Comparison of ENCODE assay signal across 8 cellular contexts in the genomic region with DNA sequence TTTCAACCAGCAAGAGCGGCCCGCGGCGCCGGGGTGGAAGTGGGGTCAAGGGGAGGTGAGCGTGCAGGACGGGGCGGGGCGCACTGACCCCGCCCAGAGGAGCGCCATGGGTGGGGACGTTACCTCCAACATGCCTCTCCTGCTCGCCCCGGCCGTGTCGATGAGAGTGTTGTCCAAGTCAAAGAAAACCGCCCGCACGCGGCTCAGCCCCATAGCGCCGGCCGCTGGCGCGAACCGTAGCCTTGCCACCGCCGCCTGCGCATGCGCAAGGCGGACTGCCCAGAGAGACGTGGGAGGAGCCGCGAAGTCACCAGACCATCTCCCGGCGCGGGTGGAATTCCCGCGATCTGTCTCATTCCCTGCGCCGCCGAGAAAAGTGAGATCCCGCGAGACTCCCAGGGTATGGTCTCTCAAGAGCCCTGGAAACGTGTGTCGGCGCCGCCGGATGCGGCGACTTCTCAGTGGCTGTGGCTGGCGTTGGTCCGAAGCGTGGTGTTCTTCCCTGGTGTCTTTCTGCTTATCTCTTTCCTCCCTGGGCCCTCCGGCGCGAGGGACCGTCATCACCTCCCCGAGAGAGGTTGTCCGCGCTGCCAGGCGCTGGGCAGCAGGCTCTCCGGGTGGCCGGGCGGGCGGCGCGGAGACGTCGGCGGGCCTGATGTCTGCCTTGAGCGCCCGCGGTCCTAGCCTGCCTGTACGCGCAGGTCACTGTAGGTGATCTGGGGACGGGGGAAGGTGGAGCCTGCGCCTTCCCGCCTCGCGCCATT. TPM values are rescaled to one million over a fixed set of nuclear protein-coding genes. Genes with fewer than 3 reads are reported as not detected.
DNase-seq lines count a peak whose midpoint lies in the region; ATAC-seq and TF ChIP-seq lines count a peak whose summit lies in the region.

A gene with protein sequence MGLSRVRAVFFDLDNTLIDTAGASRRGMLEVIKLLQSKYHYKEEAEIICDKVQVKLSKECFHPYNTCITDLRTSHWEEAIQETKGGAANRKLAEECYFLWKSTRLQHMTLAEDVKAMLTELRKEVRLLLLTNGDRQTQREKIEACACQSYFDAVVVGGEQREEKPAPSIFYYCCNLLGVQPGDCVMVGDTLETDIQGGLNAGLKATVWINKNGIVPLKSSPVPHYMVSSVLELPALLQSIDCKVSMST (minus strand): TSS at position 279 of the 764 bp plus-strand sequence. CDS start 66 bp downstream, at position 213.

- peak in 1 of 2 donors; percentile 37 for TF ChIP-seq RAD21 in liver (IDR thresholded peaks at IDR 0.05)

- peaks cover 6% of the 10 kb centered on the region for H3K36me3 Mint-ChIP-seq in CD4-positive, CD25-positive, alpha-beta regulatory T cell

- no peak for TF ChIP-seq CTCF in liver (IDR thresholded peaks at IDR 0.05; ENCODE audit: low read depth, low read length, missing input control)

- ATAC-seq in CD4-positive, CD25-positive, alpha-beta regulatory T cell (ENCODE audit: low read depth in 2 of 2) = peak; percentile 82 to 83
- ATAC-seq in GM19395 (IDR thresholded peaks at IDR 0.05; ENCODE audit: unreplicated experiment) (peak; percentile 86), HG03558 (IDR thresholded peaks at IDR 0.05; ENCODE audit: extremely low read depth, unreplicated experiment) (peak; percentile 76)

- H3K4me1 Mint-ChIP-seq in CD4-positive, CD25-positive, alpha-beta regulatory T cell = peaks cover 13 to 31% (median 17%) of the 10 kb centered on the region in 4 donors

- H3K9ac ChIP-seq in liver (ENCODE audit: low read depth in 1 of 2, low read length in 2 of 2) = peak within 1 kb of the TSS; percentile 95 to 98

- peak within 1 kb of the TSS; percentile 66 for H3K27ac ChIP-seq in CD4-positive, CD25-positive, alpha-beta regulatory T cell (ENCODE audit: insufficient read depth, low read length, poor library complexity, severe bottlenecking)
- peak within 1 kb of the TSS; percentile 98 to 100 for H3K27ac ChIP-seq in liver (ENCODE audit: low read depth in 1 of 2, low read length in 2 of 2)

- no peaks in the 10 kb centered on the region for H3K27me3 ChIP-seq in CD4-positive, CD25-positive, alpha-beta regulatory T cell (ENCODE audit: control insufficient read depth, insufficient read depth, low read length)
- H3K27me3 ChIP-seq in liver (ENCODE audit: control insufficient read depth in 4 of 4, insufficient read depth in 4 of 4, low read length in 3 of 4) = no peaks in the 10 kb centered on the region

- H3K27ac Mint-ChIP-seq in CD4-positive, CD25-positive, alpha-beta regulatory T cell = peak within 1 kb of the TSS; percentile 90 to 93 (median 91)

- peak within 1 kb of the TSS; percentile 96 to 97 (median 96) for H3K4me3 Mint-ChIP-seq in CD4-positive, CD25-positive, alpha-beta regulatory T cell

- DNase-seq in CD4-positive, CD25-positive, alpha-beta regulatory T cell = peak; percentile 73 to 92 (median 76)
- DNase-seq in NCI-H748 (lab: John Stamatoyannopoulos, UW; ENCODE audit: unreplicated experiment) (peak; percentile 99), dermis blood vessel endothelial cell (peak; percentile 99)
- DNase-seq in activated CD4-positive, alpha-beta T cell treated with anti-CD3 and anti-CD28 coated beads, Interleukin-2, amount 50 U/mL, for 24 hours (ENCODE audit: low read depth in 1 of 2, low spot score in 1 of 2) = peak; percentile 73 to 88
- peak; percentile 83 for DNase-seq in stimulated activated CD4-positive, alpha-beta T cell treated with anti-CD3 and anti-CD28 coated beads, Interleukin-4, amount 100 ng/mL, for 1 hour

- H3K4me3 ChIP-seq in CD4-positive, CD25-positive, alpha-beta regulatory T cell (ENCODE audit: low read depth, low read length) = peak within 1 kb of the TSS; percentile 78
- peak within 1 kb of the TSS; percentile 77 to 99 (median 96) for H3K4me3 ChIP-seq in liver (ENCODE audit: low read depth in 1 of 3, low read length in 3 of 3)

- no peaks in the 10 kb centered on the region for H3K9me3 ChIP-seq in CD4-positive, CD25-positive, alpha-beta regulatory T cell (ENCODE audit: control insufficient read depth in 2 of 2, low read length in 2 of 2)
- H3K9me3 ChIP-seq in liver (ENCODE audit: control insufficient read depth in 4 of 4, low read length in 3 of 4) = no peaks in the 10 kb centered on the region

- H3K9me3 Mint-ChIP-seq in CD4-positive, CD25-positive, alpha-beta regulatory T cell = peaks cover 0 to 4% (median 0%) of the 10 kb centered on the region in 7 donors

- under 1% methylated on average over 81 of the region's 81 CpGs for WGBS in liver

- no peaks in the 10 kb centered on the region for H3K36me3 ChIP-seq in CD4-positive, CD25-positive, alpha-beta regulatory T cell (ENCODE audit: control insufficient read depth, insufficient read depth, low read length)
- H3K36me3 ChIP-seq in liver (ENCODE audit: control insufficient read depth in 4 of 4, insufficient read depth in 3 of 4, low read depth in 1 of 4, low read length in 3 of 4) = peaks cover 0 to 2% (median 0%) of the 10 kb centered on the region in 4 donors

- peaks cover 15% of the 10 kb centered on the region for H3K4me1 ChIP-seq in CD4-positive, CD25-positive, alpha-beta regulatory T cell (ENCODE audit: control insufficient read depth, insufficient read depth, low read length, poor library complexity, severe bottlenecking)
- peaks cover 0 to 15% (median 9%) of the 10 kb centered on the region in 4 donors for H3K4me1 ChIP-seq in liver (ENCODE audit: control insufficient read depth in 4 of 4, insufficient read depth in 4 of 4, low read length in 3 of 4)

- H3K27me3 Mint-ChIP-seq in CD4-positive, CD25-positive, alpha-beta regulatory T cell = no peaks in the 10 kb centered on the region

TF ChIP-seq in liver, 16 proteins besides CTCF, POLR2A, EP300 and RAD21:
- TF ChIP-seq HNF4A (conservative IDR thresholded peaks at IDR 0.05) (no peak), FOXA1 (IDR thresholded peaks at IDR 0.05) (peak; percentile 19), HNF4G (IDR thresholded peaks at IDR 0.05) (no peak), JUND (IDR thresholded peaks at IDR 0.05) (peak in 1 of 2 donors; percentile 49), RXRA (IDR thresholded peaks at IDR 0.05) (peak; percentile 63 to 79), SP1 (IDR thresholded peaks at IDR 0.05) (peak; percentile 72), YY1 (IDR thresholded peaks at IDR 0.05) (peak; percentile 89), EGR1 (IDR thresholded peaks at IDR 0.05; ENCODE audit: low read depth in 2 of 2) (peak in 1 of 2 donors; percentile 51), FOXA2 (IDR thresholded peaks at IDR 0.05) (no peak), GABPA (IDR thresholded peaks at IDR 0.05 in 1 of 2, conservative IDR thresholded peaks at IDR 0.05 in 1 of 2) (no peak), TAF1 (conservative IDR thresholded peaks at IDR 0.05) (peak; percentile 29)
- TF ChIP-seq, protein P1, sequence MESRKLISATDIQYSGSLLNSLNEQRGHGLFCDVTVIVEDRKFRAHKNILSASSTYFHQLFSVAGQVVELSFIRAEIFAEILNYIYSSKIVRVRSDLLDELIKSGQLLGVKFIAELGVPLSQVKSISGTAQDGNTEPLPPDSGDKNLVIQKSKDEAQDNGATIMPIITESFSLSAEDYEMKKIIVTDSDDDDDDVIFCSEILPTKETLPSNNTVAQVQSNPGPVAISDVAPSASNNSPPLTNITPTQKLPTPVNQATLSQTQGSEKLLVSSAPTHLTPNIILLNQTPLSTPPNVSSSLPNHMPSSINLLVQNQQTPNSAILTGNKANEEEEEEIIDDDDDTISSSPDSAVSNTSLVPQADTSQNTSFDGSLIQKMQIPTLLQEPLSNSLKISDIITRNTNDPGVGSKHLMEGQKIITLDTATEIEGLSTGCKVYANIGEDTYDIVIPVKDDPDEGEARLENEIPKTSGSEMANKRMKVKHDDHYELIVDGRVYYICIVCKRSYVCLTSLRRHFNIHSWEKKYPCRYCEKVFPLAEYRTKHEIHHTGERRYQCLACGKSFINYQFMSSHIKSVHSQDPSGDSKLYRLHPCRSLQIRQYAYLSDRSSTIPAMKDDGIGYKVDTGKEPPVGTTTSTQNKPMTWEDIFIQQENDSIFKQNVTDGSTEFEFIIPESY (IDR thresholded peaks at IDR 0.05) = peak; percentile 99
- TF ChIP-seq, protein P2, sequence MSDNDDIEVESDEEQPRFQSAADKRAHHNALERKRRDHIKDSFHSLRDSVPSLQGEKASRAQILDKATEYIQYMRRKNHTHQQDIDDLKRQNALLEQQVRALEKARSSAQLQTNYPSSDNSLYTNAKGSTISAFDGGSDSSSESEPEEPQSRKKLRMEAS (IDR thresholded peaks at IDR 0.05) = peak; percentile 71
- TF ChIP-seq, protein P3, sequence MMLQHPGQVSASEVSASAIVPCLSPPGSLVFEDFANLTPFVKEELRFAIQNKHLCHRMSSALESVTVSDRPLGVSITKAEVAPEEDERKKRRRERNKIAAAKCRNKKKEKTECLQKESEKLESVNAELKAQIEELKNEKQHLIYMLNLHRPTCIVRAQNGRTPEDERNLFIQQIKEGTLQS (IDR thresholded peaks at IDR 0.05) = no peak
- TF ChIP-seq, protein P4, sequence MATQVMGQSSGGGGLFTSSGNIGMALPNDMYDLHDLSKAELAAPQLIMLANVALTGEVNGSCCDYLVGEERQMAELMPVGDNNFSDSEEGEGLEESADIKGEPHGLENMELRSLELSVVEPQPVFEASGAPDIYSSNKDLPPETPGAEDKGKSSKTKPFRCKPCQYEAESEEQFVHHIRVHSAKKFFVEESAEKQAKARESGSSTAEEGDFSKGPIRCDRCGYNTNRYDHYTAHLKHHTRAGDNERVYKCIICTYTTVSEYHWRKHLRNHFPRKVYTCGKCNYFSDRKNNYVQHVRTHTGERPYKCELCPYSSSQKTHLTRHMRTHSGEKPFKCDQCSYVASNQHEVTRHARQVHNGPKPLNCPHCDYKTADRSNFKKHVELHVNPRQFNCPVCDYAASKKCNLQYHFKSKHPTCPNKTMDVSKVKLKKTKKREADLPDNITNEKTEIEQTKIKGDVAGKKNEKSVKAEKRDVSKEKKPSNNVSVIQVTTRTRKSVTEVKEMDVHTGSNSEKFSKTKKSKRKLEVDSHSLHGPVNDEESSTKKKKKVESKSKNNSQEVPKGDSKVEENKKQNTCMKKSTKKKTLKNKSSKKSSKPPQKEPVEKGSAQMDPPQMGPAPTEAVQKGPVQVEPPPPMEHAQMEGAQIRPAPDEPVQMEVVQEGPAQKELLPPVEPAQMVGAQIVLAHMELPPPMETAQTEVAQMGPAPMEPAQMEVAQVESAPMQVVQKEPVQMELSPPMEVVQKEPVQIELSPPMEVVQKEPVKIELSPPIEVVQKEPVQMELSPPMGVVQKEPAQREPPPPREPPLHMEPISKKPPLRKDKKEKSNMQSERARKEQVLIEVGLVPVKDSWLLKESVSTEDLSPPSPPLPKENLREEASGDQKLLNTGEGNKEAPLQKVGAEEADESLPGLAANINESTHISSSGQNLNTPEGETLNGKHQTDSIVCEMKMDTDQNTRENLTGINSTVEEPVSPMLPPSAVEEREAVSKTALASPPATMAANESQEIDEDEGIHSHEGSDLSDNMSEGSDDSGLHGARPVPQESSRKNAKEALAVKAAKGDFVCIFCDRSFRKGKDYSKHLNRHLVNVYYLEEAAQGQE (IDR thresholded peaks at IDR 0.05) = peak; percentile 21
TF ChIP-seq in liver: peak in this region for 10.

RNA-seq across cellular contexts. Expression of the gene that starts here (rescaled TPM):
- 1.1 TPM for total RNA-seq in CD4-positive, CD25-positive, alpha-beta regulatory T cell
- polyA plus RNA-seq in CD4-positive, CD25-positive, alpha-beta regulatory T cell = 1 to 10 TPM in 2 of 4 donors, under 1 TPM in 2; 0.66 to 1.1 (median 0.97) TPM
- 6.8 and 9.2 TPM in 2 replicates for total RNA-seq in dermis blood vessel endothelial cell
- 1 to 10 TPM; 4.7 to 5.0 TPM for total RNA-seq in liver
- polyA plus RNA-seq in liver = 1 to 10 TPM; 1.5 to 1.8 TPM

Comparison
In these comparisons a context has a peak if more than half of its experiments do, and no peak if none do; other contexts are left out.
1. Peak in every context shown above with its lines: DNase-seq, ATAC-seq, H3K4me3 ChIP-seq and H3K27ac ChIP-seq.